ENCODE assay signal across 30 cellular contexts in genomic region chr13:112012004-112012704, GRCh38. TPM values are rescaled to one million over a fixed set of nuclear protein-coding genes. Genes with fewer than 3 reads are reported as not detected.
DNase-seq lines count a peak whose midpoint lies in the region; ATAC-seq, FAIRE-seq and TF ChIP-seq lines count a peak whose summit lies in the region.
"Had no signal": no experiment of that assay in that cellular context is flagged by ENCODE, and none has a peak within 500 bp of the region (broad histone marks: within the 10 kb centered on the region; RNA-seq: fewer than 3 reads in every experiment).

No MANE protein-coding gene starts in this region.

- H3K9ac ChIP-seq in IMR-90 (ENCODE audit: low read depth, low read length) (no peak overlapping the region), H1 (replicated peaks in 1 of 4; ENCODE audit: extremely low read depth in 1 of 4, low read depth in 3 of 4, low read length in 3 of 4) (no peak overlapping the region)

- H3K79me2 ChIP-seq in H1 (ENCODE audit: control insufficient read depth in 1 of 2, insufficient read depth in 2 of 2, low read length in 2 of 2), result no peaks in the 10 kb centered on the region

- peak overlapping the region; percentile 71; the same call in 1 of the 2 replicates for H2BK12ac ChIP-seq in H1 (ENCODE audit: low read depth, low read length)

- no peak for TF ChIP-seq POLR2A in IMR-90 (IDR thresholded peaks at IDR 0.05; ENCODE audit: low read depth, low read length)
- no peak for TF ChIP-seq POLR2A in H1 (IDR thresholded peaks at IDR 0.05; ENCODE audit: control extremely low read depth in 1 of 2, low read depth in 2 of 2, low read length in 2 of 2)

- CTCF ChIA-PET in IMR-90 (lab: Yijun Ruan, JAX) (no interaction called here), H1 (lab: Charles Lee; ENCODE audit: partially characterized antibody) (no interaction called here)
- CTCF ChIA-PET in CD8-positive, alpha-beta memory T cell (lab: Charles Lee), result no interaction called here

- no peak for DNase-seq in IMR-90
- peak in 1 of 2 experiments; percentile 52 for DNase-seq in H1 (ENCODE audit: low read depth in 1 of 2, low spot score in 2 of 2)
- peak; percentile 65 for DNase-seq in lung (ENCODE audit: low spot score)
- DNase-seq in upper lobe of right lung, result peak; percentile 85
- no peak for DNase-seq in CD8-positive, alpha-beta memory T cell
- DNase-seq in NCI-H345 (lab: John Stamatoyannopoulos, UW), result no peak
- DNase-seq: activated CD8-positive, alpha-beta memory T cell treated with anti-CD3 and anti-CD28 coated beads, Interleukin-2, amount 50 U/mL, for 48 hours; activated CD8-positive, alpha-beta T cell treated with anti-CD3 and anti-CD28 coated beads for 36 hours; activated naive CD4-positive, alpha-beta T cell treated with anti-CD3 and anti-CD28 coated beads, Interleukin-2, amount 10 ng/mL, durations not matched to agents 7 days and 5 days; adrenal gland; C1 segment of cervical spinal cord; Caco-2; DMS79; foreskin fibroblast; GDM1; head of caudate nucleus; kidney glomerular epithelial cell; NCI-H1105; NCI-H187 treated with DMSO at 0.1 percent for 48 hours; NCI-H526 treated with DMSO at 0.1 percent for 48 hours; NK-92 treated with Interleukin-12 subunit alpha and Interleukin-12 subunit beta, amount 100 ng/mL, for 24 hours; Right ventricle myocardium superior; stimulated activated CD4-positive, alpha-beta T cell treated with anti-CD3 and anti-CD28 coated beads, Interleukin-4, amount 100 ng/mL, for 4 hours; T-helper 2 cell; transverse colon had no signal

- H3K23ac ChIP-seq in IMR-90 (ENCODE audit: low read depth, low read length) (no peak overlapping the region), H1 (ENCODE audit: insufficient read length) (no peak overlapping the region)

- BruUV-seq in IMR-90 (replicated peaks; lab: Mats Ljungman, UMichigan), result no TSS peak

- H3K4ac ChIP-seq in IMR-90 (ENCODE audit: low read depth, low read length) (no peak overlapping the region), H1 (replicated peaks; ENCODE audit: insufficient read length, low read depth, low read length) (no peak overlapping the region)

- H3K27me3 ChIP-seq in IMR-90 (ENCODE audit: control insufficient read depth, insufficient read depth, low read length) (no peaks in the 10 kb centered on the region), H1 (replicated peaks in 1 of 4; ENCODE audit: control insufficient read depth in 3 of 4, extremely low read depth in 1 of 4, insufficient read depth in 3 of 4, low read length in 3 of 4) (peaks cover 0 to 5% (median 2%) of the 10 kb centered on the region in 4 experiments; a peak in 4 of 7 replicates), lung (ENCODE audit: control insufficient read depth, insufficient read depth) (no peaks in the 10 kb centered on the region), upper lobe of right lung (no peaks in the 10 kb centered on the region)
- no peaks in the 10 kb centered on the region for H3K27me3 ChIP-seq in CD8-positive, alpha-beta memory T cell (ENCODE audit: insufficient read depth, low read length, poor library complexity, severe bottlenecking)
- H3K27me3 ChIP-seq: adrenal gland, transverse colon had no signal

- in situ Hi-C loops in IMR-90 (cut with MboI; ENCODE audit: low sequenced_read_pairs), result no loop called here

- H3K9me3 Mint-ChIP-seq in CD8-positive, alpha-beta memory T cell, result peaks cover 0 to 3% (median 0%) of the 10 kb centered on the region in 5 donors

- dilution Hi-C loops in IMR-90 (cut with HindIII; ENCODE audit: low sequenced_read_pairs, unreplicated experiment), result no loop called here

- H2BK20ac ChIP-seq in IMR-90 (ENCODE audit: low read depth, low read length) (no peak overlapping the region), H1 (ENCODE audit: low read length) (no peak overlapping the region)

- H4K20me1 ChIP-seq in IMR-90 (ENCODE audit: insufficient read depth, low read length) (no peaks in the 10 kb centered on the region), H1 (replicated peaks in 1 of 2; ENCODE audit: control insufficient read depth in 1 of 2, insufficient read depth in 2 of 2, low read length in 2 of 2) (no peaks in the 10 kb centered on the region)

- H3K79me1 ChIP-seq in IMR-90 (ENCODE audit: low read depth in 1 of 2, low read length in 2 of 2) (no peaks in the 10 kb centered on the region), H1 (ENCODE audit: low read depth, low read length) (no peaks in the 10 kb centered on the region)

- H3K27ac ChIP-seq in IMR-90 (ENCODE audit: insufficient read depth, low read length), result no peak overlapping the region
- H3K27ac ChIP-seq in H1 (ENCODE audit: low read depth, low read length), result no peak overlapping the region
- H3K27ac ChIP-seq in lung (ENCODE audit: low read depth in 1 of 2, low read length in 1 of 2), result no peak overlapping the region
- H3K27ac ChIP-seq in upper lobe of right lung, result no peak overlapping the region
- no peak overlapping the region for H3K27ac ChIP-seq in CD8-positive, alpha-beta memory T cell (ENCODE audit: low read depth, low read length)
- H3K27ac ChIP-seq: adrenal gland, transverse colon had no signal

- no peak overlapping the region for H2AFZ ChIP-seq in IMR-90 (replicated peaks; ENCODE audit: low read length, poor library complexity)
- 0 out of 2 replicates have a peak overlapping the region, but pooled peaks have one; percentile 13 for H2AFZ ChIP-seq in H1 (ENCODE audit: low read length)

- H3K56ac ChIP-seq in IMR-90 (ENCODE audit: extremely low read depth, insufficient read depth, low read length), result no peak overlapping the region
- no peak overlapping the region for H3K56ac ChIP-seq in H1 (replicated peaks; ENCODE audit: insufficient read length, low read depth, low read length)

- H3K9me3 ChIP-seq in IMR-90 (ENCODE audit: control insufficient read depth, insufficient read depth, low read length), result peaks cover 42% of the 10 kb centered on the region
- H3K9me3 ChIP-seq in H1 (ENCODE audit: insufficient read depth in 2 of 2, low read depth in 1 of 2, low read length in 1 of 2), result peaks cover 0 to 3% of the 10 kb centered on the region in 2 experiments; a peak in 1 of 4 replicates
- peaks cover 0 to 18% of the 10 kb centered on the region in 2 donors for H3K9me3 ChIP-seq in lung (ENCODE audit: control insufficient read depth in 2 of 2, insufficient read depth in 1 of 2, low read length in 1 of 2)
- no peaks in the 10 kb centered on the region for H3K9me3 ChIP-seq in upper lobe of right lung
- no peaks in the 10 kb centered on the region for H3K9me3 ChIP-seq in CD8-positive, alpha-beta memory T cell (ENCODE audit: low read length)
- H3K9me3 ChIP-seq: adrenal gland, Caco-2, transverse colon had no signal

- no peak for FAIRE-seq in H1 (lab: Jason Lieb, UNC)

- no peaks in the 10 kb centered on the region for H3K4me1 Mint-ChIP-seq in CD8-positive, alpha-beta memory T cell
- H3K4me1 Mint-ChIP-seq: activated naive CD4-positive, alpha-beta T cell treated with anti-CD3 and anti-CD28 coated beads, Interleukin-2, amount 10 ng/mL, durations not matched to agents 7 days and 5 days had no signal

- H3K36me3 ChIP-seq in IMR-90 (ENCODE audit: control insufficient read depth, insufficient read depth, low read length) (no peaks in the 10 kb centered on the region), H1 (ENCODE audit: control insufficient read depth in 2 of 4, insufficient read depth in 4 of 4, low read length in 3 of 4) (no peaks in the 10 kb centered on the region), lung (ENCODE audit: control insufficient read depth in 2 of 2, insufficient read depth in 2 of 2, low read length in 2 of 2) (no peaks in the 10 kb centered on the region), upper lobe of right lung (no peaks in the 10 kb centered on the region)
- H3K36me3 ChIP-seq in CD8-positive, alpha-beta memory T cell (ENCODE audit: insufficient read depth, low read length), result no peaks in the 10 kb centered on the region
- H3K36me3 ChIP-seq: adrenal gland, transverse colon had no signal

- POLR2A ChIA-PET in IMR-90 (lab: Charles Lee; ENCODE audit: unreplicated experiment), result no interaction called here
- POLR2A ChIA-PET in H1 (lab: Charles Lee; ENCODE audit: partially characterized antibody), result no interaction called here
- POLR2A ChIA-PET in CD8-positive, alpha-beta memory T cell (lab: Charles Lee), result no interaction called here

- H3K27me3 Mint-ChIP-seq in CD8-positive, alpha-beta memory T cell, result peaks cover 0 to 5% of the 10 kb centered on the region in 2 donors
- H3K27me3 Mint-ChIP-seq: activated CD8-positive, alpha-beta T cell treated with anti-CD3 and anti-CD28 coated beads for 36 hours; activated naive CD4-positive, alpha-beta T cell treated with anti-CD3 and anti-CD28 coated beads, Interleukin-2, amount 10 ng/mL, durations not matched to agents 7 days and 5 days; dendritic cell treated with granulocyte-macrophage colony-stimulating factor and Interleukin-4, amounts not matched to agents 40 ng/mL and 50 ng/mL, for 4 days had no signal

- ATAC-seq in IMR-90 (ENCODE audit: low read depth) (no peak), lung (ENCODE audit: insufficient read depth, low FRiP score) (peak; percentile 60), upper lobe of right lung (peak; percentile 96), GM18520 (IDR thresholded peaks at IDR 0.05; ENCODE audit: unreplicated experiment) (no peak)
- ATAC-seq: activated CD8-positive, alpha-beta T cell treated with anti-CD3 and anti-CD28 coated beads for 36 hours; esophagus mucosa; sciatic nerve had no signal

- no peak overlapping the region for H2BK15ac ChIP-seq in IMR-90 (ENCODE audit: low read depth, low read length)
- H2BK15ac ChIP-seq in H1 (ENCODE audit: low read length), result no peak overlapping the region

- intact Hi-C loops in IMR-90 (cut with micrococcal nuclease), result no loop called here
- intact Hi-C loops in upper lobe of right lung (cut with DNase I), result no loop called here

- H3K4me3 ChIP-seq in IMR-90 (ENCODE audit: insufficient read depth, low read depth, low read length) (no peak overlapping the region), H1 (ENCODE audit: extremely low read depth in 1 of 4, insufficient read depth in 2 of 4, low read depth in 3 of 4, low read length in 4 of 4) (no peak overlapping the region), lung (no peak overlapping the region), upper lobe of right lung (no peak overlapping the region)
- H3K4me3 ChIP-seq in CD8-positive, alpha-beta memory T cell (ENCODE audit: low read length), result no peak overlapping the region
- H3K4me3 ChIP-seq: adrenal gland, transverse colon had no signal

- no peaks in the 10 kb centered on the region for H3K36me3 Mint-ChIP-seq in CD8-positive, alpha-beta memory T cell
- H3K36me3 Mint-ChIP-seq: activated naive CD4-positive, alpha-beta T cell treated with anti-CD3 and anti-CD28 coated beads, Interleukin-2, amount 10 ng/mL, durations not matched to agents 7 days and 5 days had no signal

- no peaks in the 10 kb centered on the region for H3K4me1 ChIP-seq in IMR-90 (ENCODE audit: control insufficient read depth, insufficient read depth, low read length)
- peaks cover 0 to 5% (median 0%) of the 10 kb centered on the region in 4 experiments; a peak in 2 of 7 replicates for H3K4me1 ChIP-seq in H1 (replicated peaks in 1 of 4; ENCODE audit: control insufficient read depth in 3 of 4, insufficient read depth in 4 of 4, low read length in 3 of 4)
- peaks cover 0 to 4% of the 10 kb centered on the region in 2 donors for H3K4me1 ChIP-seq in lung (ENCODE audit: control insufficient read depth in 2 of 2, insufficient read depth in 2 of 2, low read length in 2 of 2)
- H3K4me1 ChIP-seq in upper lobe of right lung, result no peaks in the 10 kb centered on the region
- H3K4me1 ChIP-seq in CD8-positive, alpha-beta memory T cell (ENCODE audit: insufficient read depth, low read length), result no peaks in the 10 kb centered on the region
- H3K4me1 ChIP-seq: adrenal gland, Caco-2, transverse colon had no signal

- H2BK5ac ChIP-seq in IMR-90 (ENCODE audit: low read depth, low read length, poor library complexity, severe bottlenecking) (no peak overlapping the region), H1 (ENCODE audit: low read depth, low read length) (0 out of 2 replicates have a peak overlapping the region, but pooled peaks have one; percentile 35)

- no peak overlapping the region for H2AK5ac ChIP-seq in IMR-90 (ENCODE audit: low read depth, low read length)
- H2AK5ac ChIP-seq in H1 (ENCODE audit: low read depth, low read length), result no peak overlapping the region

- no peak overlapping the region for H4K8ac ChIP-seq in IMR-90 (ENCODE audit: low read depth in 2 of 2, low read length in 2 of 2)
- H4K8ac ChIP-seq in H1 (ENCODE audit: extremely low read depth, insufficient read depth, low read length), result no peak overlapping the region

- H2AK9ac ChIP-seq in IMR-90 (replicated peaks; ENCODE audit: low read depth, low read length, poor library complexity), result peak overlapping the region; percentile 37

- TF ChIP-seq EP300 in H1 (IDR thresholded peaks at IDR 0.05; ENCODE audit: borderline replicate concordance in 1 of 2, low read depth in 2 of 2, low read length in 2 of 2), result no peak

- H3K18ac ChIP-seq in IMR-90 (ENCODE audit: low read depth, low read length) (no peak overlapping the region), H1 (ENCODE audit: extremely low read depth, low read length) (no peak overlapping the region)

- H3K23me2 ChIP-seq in H1 (ENCODE audit: low read depth, low read length), result no peaks in the 10 kb centered on the region

- TF ChIP-seq RAD21 in IMR-90 (IDR thresholded peaks at IDR 0.05; ENCODE audit: low read length) (no peak), H1 (IDR thresholded peaks at IDR 0.05 in 1 of 2, conservative IDR thresholded peaks at IDR 0.05 in 1 of 2; ENCODE audit: low read depth in 2 of 2, low read length in 2 of 2) (no peak)

- no peak overlapping the region for H3K27ac Mint-ChIP-seq in CD8-positive, alpha-beta memory T cell
- H3K27ac Mint-ChIP-seq: activated CD8-positive, alpha-beta T cell treated with anti-CD3 and anti-CD28 coated beads for 36 hours; activated naive CD4-positive, alpha-beta T cell treated with anti-CD3 and anti-CD28 coated beads, Interleukin-2, amount 10 ng/mL, durations not matched to agents 7 days and 5 days; dendritic cell treated with granulocyte-macrophage colony-stimulating factor and Interleukin-4, amounts not matched to agents 40 ng/mL and 50 ng/mL, for 4 days had no signal

- H2BK120ac ChIP-seq in IMR-90 (ENCODE audit: low read depth, low read length) (no peak overlapping the region), H1 (replicated peaks; ENCODE audit: low read depth, low read length) (no peak overlapping the region)

- no peak overlapping the region for H3K4me2 ChIP-seq in IMR-90 (ENCODE audit: low read depth, low read length)
- H3K4me2 ChIP-seq in H1 (ENCODE audit: insufficient read depth in 1 of 2, low read depth in 2 of 2, low read length in 2 of 2), result no peak overlapping the region

- H3K4me3 Mint-ChIP-seq in CD8-positive, alpha-beta memory T cell, result no peak overlapping the region
- H3K4me3 Mint-ChIP-seq: activated CD8-positive, alpha-beta T cell treated with anti-CD3 and anti-CD28 coated beads for 36 hours; activated naive CD4-positive, alpha-beta T cell treated with anti-CD3 and anti-CD28 coated beads, Interleukin-2, amount 10 ng/mL, durations not matched to agents 7 days and 5 days; dendritic cell treated with granulocyte-macrophage colony-stimulating factor and Interleukin-4, amounts not matched to agents 40 ng/mL and 50 ng/mL, for 4 days had no signal

- H3K14ac ChIP-seq in IMR-90 (replicated peaks; ENCODE audit: low read depth, low read length) (no peak overlapping the region), H1 (ENCODE audit: insufficient read length) (no peak overlapping the region)

- no peaks in the 10 kb centered on the region for H3K9me1 ChIP-seq in IMR-90 (ENCODE audit: insufficient read depth, low read length)

- H4K5ac ChIP-seq in IMR-90 (ENCODE audit: low read depth, low read length), result no peak overlapping the region
- no peak overlapping the region for H4K5ac ChIP-seq in H1 (ENCODE audit: insufficient read length, low read depth, low read length)

- 58% methylated on average over 10 of the region's 27 CpGs; no CpG with 5 or more reads in 1 of the 2 experiments for WGBS in IMR-90 (ENCODE audit: extremely low coverage in 2 of 2, insufficient read length in 1 of 2), 2 experiments
- 80% methylated on average over 19 of the region's 27 CpGs; no CpG with 5 or more reads in 1 of the 2 experiments for whole genome bisulfite sequencing in H1 (ENCODE audit: extremely low coverage in 1 of 2, insufficient coverage in 1 of 2, insufficient read length in 1 of 2, insufficient replicate concordance in 2 of 2, low coverage in 1 of 2, low lambda C conversion rate in 2 of 2, missing lambda C conversion rate in 1 of 2), 2 experiments
- WGBS in lung, 2 donors, result 69 to 76% methylated on average over 27 of the region's 27 CpGs

- TF ChIP-seq CTCF in IMR-90 (conservative IDR thresholded peaks at IDR 0.05; ENCODE audit: low read depth, low read length) (no peak), H1 (IDR thresholded peaks at IDR 0.05; ENCODE audit: control extremely low read depth in 1 of 3, insufficient read depth in 1 of 3, low read depth in 1 of 3, low read length in 3 of 3) (no peak), lung (IDR thresholded peaks at IDR 0.05; ENCODE audit: control extremely low read depth, extremely low read depth) (no peak), upper lobe of right lung (IDR thresholded peaks at IDR 0.05) (no peak)

- H4K91ac ChIP-seq in IMR-90 (ENCODE audit: insufficient read depth, low read depth, low read length), result no peak overlapping the region
- H4K91ac ChIP-seq in H1 (replicated peaks; ENCODE audit: insufficient read length, low read length), result no peak overlapping the region

RNA-seq across cellular contexts. Expression of gene SOX1, which starts 54.8 kb away (rescaled TPM):
- total RNA-seq in IMR-90 (2012; rRNA removed), result not detected in 2 replicates
- polyA plus RNA-seq in IMR-90 (2012; rRNA removed), result not detected in 2 replicates
- not detected in 2 replicates for polyA plus RNA-seq in IMR-90 (2012; cell fraction: cytosol; rRNA removed)
- not detected in 2 replicates for polyA plus RNA-seq in IMR-90 (2012; cell fraction: nucleus; rRNA removed; ENCODE audit: low replicate concordance)
- 0.09 and 0.11 TPM in 2 replicates for total RNA-seq in H1 (2021; fragmentation: NEBNext Ultra II Directional; extraction: Animal tissue kit (Norgen Biotek cat#: 25700))
- polyA plus RNA-seq in H1 (2011; rRNA removed), result 0.03 and 0.05 TPM in 2 replicates
- polyA plus RNA-seq in H1 (2011; cell fraction: cytosol; rRNA removed), result 0.04 TPM
- polyA plus RNA-seq in H1 (2011; cell fraction: nucleus; rRNA removed), result 0.11 TPM
- polyA plus RNA-seq in H1 (2012, experiment 1 of 2), result 0.09 to 0.11 TPM (median 0.09 TPM) in 3 of 4 replicates, not detected in the other
- 0.20 TPM for polyA plus RNA-seq in H1 (2012, experiment 2 of 2)
- 0.08 TPM for polyA plus RNA-seq in H1 (2013, experiment 1 of 2)
- polyA plus RNA-seq in H1 (2013, experiment 2 of 2), result 0.06 TPM
- polyA minus RNA-seq in H1 (2011; rRNA and poly(A)+ RNA removed), result 0.07 TPM in 1 of 2 replicates, not detected in the other
- not detected for polyA minus RNA-seq in H1 (2011; cell fraction: cytosol; rRNA and poly(A)+ RNA removed)
- 0.20 TPM for polyA minus RNA-seq in H1 (2011; cell fraction: nucleus; rRNA and poly(A)+ RNA removed)
- total RNA-seq in lung, result under 1 TPM in 1 of 2 donors, not detected in 1; 0.09 TPM
- polyA plus RNA-seq in lung, result not detected
- total RNA-seq in upper lobe of right lung, result not detected
- total RNA-seq in CD8-positive, alpha-beta memory T cell, result not detected
- polyA plus RNA-seq in CD8-positive, alpha-beta memory T cell, result not detected
- total RNA-seq: activated CD8-positive, alpha-beta T cell treated with anti-CD3 and anti-CD28 coated beads for 36 hours; adrenal gland; esophagus mucosa; HT1080; Right ventricle myocardium superior; sciatic nerve; transverse colon had no signal
- polyA plus RNA-seq: adrenal gland had no signal

Comparison
In these comparisons a context has a peak if more than half of its experiments do, and no peak if none do; other contexts are left out.
1. ATAC-seq: peak in lung (single experiment) and upper lobe of right lung (single experiment); none in IMR-90 (single experiment) and GM18520 (single experiment).
2. DNase-seq: peak in lung (single experiment) and upper lobe of right lung (single experiment); none in IMR-90 (single experiment), CD8-positive, alpha-beta memory T cell (0 of 5) and NCI-H345 (single experiment).